Comparison of ENCODE assay signal across 1 cellular context in genomic region chr2:233244818-233245217, GRCh38.
TF ChIP-seq lines count a peak whose summit lies in the region.

No MANE protein-coding gene starts in this region.

TF ChIP-seq in IMR-90, 13 proteins besides CTCF, POLR2A, EP300 and RAD21:
- TF ChIP-seq MAZ (IDR thresholded peaks at IDR 0.05; ENCODE audit: borderline replicate concordance, low read depth, low read length) (no peak), NFE2L2 (IDR thresholded peaks at IDR 0.05; ENCODE audit: low read depth, low read length) (no peak), MXI1 (IDR thresholded peaks at IDR 0.05; ENCODE audit: borderline replicate concordance, low read depth, low read length) (no peak), USF2 (IDR thresholded peaks at IDR 0.05; ENCODE audit: low read depth, low read length) (no peak), SMC3 (IDR thresholded peaks at IDR 0.05; ENCODE audit: low read depth, low read length) (no peak), MAFK (IDR thresholded peaks at IDR 0.05; ENCODE audit: low read depth, low read length) (no peak), CEBPB (IDR thresholded peaks at IDR 0.05; ENCODE audit: low read depth, low read length) (no peak), FOS (IDR thresholded peaks at IDR 0.05; ENCODE audit: low read depth, low read length) (no peak), BHLHE40 (IDR thresholded peaks at IDR 0.05; ENCODE audit: low read depth, low read length) (no peak)
